15 cellular contexts compared by ENCODE assay signal in genomic region chr10:52950578-52950977, GRCh38.
"Had no signal": no experiment of that assay in that cellular context is flagged by ENCODE, and none has a peak within 500 bp of the region (broad histone marks: within the 10 kb centered on the region; RNA-seq: fewer than 3 reads in every experiment).

No MANE protein-coding gene starts in this region.

- H3K4me3 ChIP-seq: lung, psoas muscle, thoracic aorta, upper lobe of right lung had no signal

- H3K9me3 ChIP-seq: psoas muscle, thoracic aorta, upper lobe of right lung had no signal

- H3K27ac ChIP-seq: psoas muscle, thoracic aorta, upper lobe of right lung had no signal

- H3K36me3 ChIP-seq: thoracic aorta, upper lobe of right lung had no signal

- H3K27me3 ChIP-seq: upper lobe of right lung had no signal

- H3K4me1 ChIP-seq: psoas muscle, upper lobe of right lung had no signal

- DNase-seq: activated CD4-positive, alpha-beta memory T cell treated with anti-CD3 and anti-CD28 coated beads for 36 hours; activated CD4-positive, alpha-beta T cell treated with anti-CD3 and anti-CD28 coated beads for 4 hours; activated gamma-delta T cell treated with Interleukin-2 at 50 U/mL for 16 hours; activated T-cell treated with anti-CD3 and anti-CD28 coated beads for 4 hours; cerebellar nuclear complex; effector CD8-positive, alpha-beta T cell; foreskin fibroblast; kidney; nephron progenitor cell; psoas muscle; stimulated activated CD4-positive, alpha-beta T cell treated with anti-CD3 and anti-CD28 coated beads, Interleukin-4, amount 100 ng/mL, for 4 hours; T-helper 2 cell; upper lobe of right lung had no signal
